ENCODE assay signal across 27 cellular contexts in genomic region chr18:22340340-22340739, GRCh38.
"Had no signal": no experiment of that assay in that cellular context is flagged by ENCODE, and none has a peak within 500 bp of the region (broad histone marks: within the 10 kb centered on the region; RNA-seq: fewer than 3 reads in every experiment).

No MANE protein-coding gene starts in this region.

- H3K27me3 ChIP-seq: right lobe of liver, uterus had no signal

- H3K4me3 Mint-ChIP-seq: activated CD4-positive, alpha-beta memory T cell treated with anti-CD3 and anti-CD28 coated beads, Interleukin-2, amount 10 ng/mL, durations not matched to agents 7 days and 5 days; activated CD4-positive, alpha-beta T cell treated with anti-CD3 and anti-CD28 coated beads, Interleukin-2, amount 10 ng/mL, durations not matched to agents 7 days and 5 days; activated naive CD4-positive, alpha-beta T cell treated with anti-CD3 and anti-CD28 coated beads, Interleukin-2, amount 10 ng/mL, durations not matched to agents 7 days and 5 days; activated T-cell treated with anti-CD3 and anti-CD28 coated beads, Interleukin-2, amount 50 U/mL, for 24 hours; neural progenitor cell; stimulated activated naive CD8-positive, alpha-beta T cell treated with anti-CD3 and anti-CD28 coated beads, Interleukin-15, Interleukin-2, amounts not matched to agents 100 ng/mL and 50 ng/mL, for 24 hours; T-helper 17 cell; type B pancreatic cell; WTC11 had no signal

- ATAC-seq: right lobe of liver, T-helper 17 cell, WTC11 had no signal

- H3K36me3 Mint-ChIP-seq: activated naive CD4-positive, alpha-beta T cell treated with anti-CD3 and anti-CD28 coated beads, Interleukin-2, amount 10 ng/mL, durations not matched to agents 7 days and 5 days; neural progenitor cell; type B pancreatic cell; WTC11 had no signal

- H2AFZ ChIP-seq: neural progenitor cell had no signal

- H3K9me3 Mint-ChIP-seq: activated CD4-positive, alpha-beta memory T cell treated with anti-CD3 and anti-CD28 coated beads, Interleukin-2, amount 10 ng/mL, durations not matched to agents 7 days and 5 days; activated CD4-positive, alpha-beta T cell treated with anti-CD3 and anti-CD28 coated beads, Interleukin-2, amount 10 ng/mL, durations not matched to agents 7 days and 5 days; activated naive CD4-positive, alpha-beta T cell treated with anti-CD3 and anti-CD28 coated beads, Interleukin-2, amount 10 ng/mL, durations not matched to agents 7 days and 5 days; activated T-cell treated with anti-CD3 and anti-CD28 coated beads, Interleukin-2, amount 50 U/mL, for 24 hours; neural progenitor cell; stimulated activated naive CD8-positive, alpha-beta T cell treated with anti-CD3 and anti-CD28 coated beads, Interleukin-15, Interleukin-2, amounts not matched to agents 100 ng/mL and 50 ng/mL, for 24 hours; type B pancreatic cell; WTC11 had no signal

- DNase-seq: activated CD4-positive, alpha-beta memory T cell treated with anti-CD3 and anti-CD28 coated beads, Interleukin-2, amount 10 ng/mL, durations not matched to agents 7 days and 5 days; activated CD4-positive, alpha-beta T cell treated with anti-CD3 and anti-CD28 coated beads for 1 hour; activated CD4-positive, alpha-beta T cell treated with anti-CD3 and anti-CD28 coated beads, Interleukin-2, amount 10 ng/mL, durations not matched to agents 7 days and 5 days; activated CD8-positive, alpha-beta memory T cell treated with anti-CD3 and anti-CD28 coated beads, Interleukin-2, amount 50 U/mL, for 48 hours; activated gamma-delta T cell; activated naive CD4-positive, alpha-beta T cell treated with anti-CD3 and anti-CD28 coated beads, Interleukin-2, amount 10 ng/mL, durations not matched to agents 7 days and 5 days; activated T-cell treated with anti-CD3 and anti-CD28 coated beads, Interleukin-2, amount 50 U/mL, for 24 hours; amygdala; dermis blood vessel endothelial cell; effector CD4-positive, alpha-beta T cell; esophagus squamous epithelium; hypothalamus; mammary epithelial cell; occipital lobe; right lobe of liver; stimulated activated CD4-positive, alpha-beta T cell treated with anti-CD3 and anti-CD28 coated beads, Interleukin-12 subunit alpha, Interleukin-12 subunit beta, amount 100 ng/mL, for 4 hours; stimulated activated CD4-positive, alpha-beta T cell treated with anti-CD3 and anti-CD28 coated beads, Interleukin-4, amount 100 ng/mL, for 1 hour; T-helper 17 cell; T1000; uterus had no signal

- H3K4me3 ChIP-seq: esophagus squamous epithelium, neural progenitor cell, right lobe of liver, skin epidermis, thoracic aorta, uterus had no signal

- H3K4me2 ChIP-seq: neural progenitor cell had no signal

- H3K9me3 ChIP-seq: esophagus squamous epithelium, right lobe of liver, thoracic aorta, uterus had no signal

- H3K36me3 ChIP-seq: esophagus squamous epithelium, neural progenitor cell, right lobe of liver, thoracic aorta, uterus had no signal

- H3K4me1 Mint-ChIP-seq: T-helper 17 cell had no signal

- H3K27ac Mint-ChIP-seq: activated CD4-positive, alpha-beta memory T cell treated with anti-CD3 and anti-CD28 coated beads, Interleukin-2, amount 10 ng/mL, durations not matched to agents 7 days and 5 days; activated naive CD4-positive, alpha-beta T cell treated with anti-CD3 and anti-CD28 coated beads, Interleukin-2, amount 10 ng/mL, durations not matched to agents 7 days and 5 days; activated T-cell treated with anti-CD3 and anti-CD28 coated beads, Interleukin-2, amount 50 U/mL, for 24 hours; neural progenitor cell; stimulated activated naive CD8-positive, alpha-beta T cell treated with anti-CD3 and anti-CD28 coated beads, Interleukin-15, Interleukin-2, amounts not matched to agents 100 ng/mL and 50 ng/mL, for 24 hours; T-helper 17 cell; type B pancreatic cell; WTC11 had no signal

- H3K4me1 ChIP-seq: neural progenitor cell had no signal

- H3K27ac ChIP-seq: epithelial cell of prostate, esophagus squamous epithelium, neural progenitor cell, right lobe of liver, thoracic aorta, uterus had no signal
